Comparison of ENCODE assay signal across 9 cellular contexts in the genomic region with DNA sequence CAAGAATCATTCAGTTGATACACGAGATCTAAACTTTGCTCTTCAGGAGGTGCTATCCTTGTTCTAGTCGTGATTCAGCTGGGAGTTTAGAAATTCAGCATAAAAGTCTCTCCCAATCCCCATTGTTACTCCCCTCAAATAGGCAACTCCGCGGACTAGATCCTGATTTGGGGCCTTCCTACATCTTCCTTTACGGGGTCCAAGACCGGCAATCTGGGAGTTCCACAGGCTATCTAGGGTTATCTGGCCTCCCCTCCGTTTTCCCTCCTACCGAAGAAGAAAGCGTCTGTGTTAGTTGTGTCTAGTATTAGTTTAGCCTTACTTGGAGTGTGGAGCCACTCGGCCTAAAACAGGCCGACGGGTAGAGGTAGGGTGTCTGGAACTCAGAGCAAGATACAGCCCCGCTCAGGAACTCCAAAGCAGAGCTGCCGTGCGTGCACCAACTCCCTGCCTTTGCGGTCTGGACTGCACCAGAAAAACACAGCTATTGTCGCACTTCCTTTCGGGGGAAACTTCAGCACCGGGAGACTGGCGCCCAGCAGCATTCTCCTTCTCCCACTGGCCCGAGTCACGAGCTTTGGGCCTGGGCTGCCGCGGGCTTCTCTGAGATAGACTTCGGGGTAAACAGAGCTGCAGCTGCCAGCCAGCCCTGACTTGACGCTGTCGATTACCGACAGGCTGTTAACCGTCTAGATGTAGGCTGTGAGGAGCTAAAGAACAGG. TPM values are rescaled to one million over a fixed set of nuclear protein-coding genes. Genes with fewer than 3 reads are reported as not detected.
DNase-seq lines count a peak whose midpoint lies in the region; ATAC-seq and TF ChIP-seq lines count a peak whose summit lies in the region.
"Had no signal": no experiment of that assay in that cellular context is flagged by ENCODE, and none has a peak within 500 bp of the region (broad histone marks: within the 10 kb centered on the region; RNA-seq: fewer than 3 reads in every experiment).

No MANE protein-coding gene starts in this region.

- 88% methylated on average over 9 of the region's 29 CpGs for WGBS in mammary epithelial cell (ENCODE audit: low coverage, missing lambda C conversion rate)
- WGBS in stomach, 5 donors: 4 to 15% (median 6%) methylated on average over 24 to 29 of the region's 29 CpGs

- H3K27ac Mint-ChIP-seq in activated naive CD8-positive, alpha-beta T cell treated with anti-CD3 and anti-CD28 coated beads, Interleukin-2, amount 50 U/mL, for 24 hours: no peak overlapping the region

- BruUV-seq in mammary epithelial cell (replicated peaks; lab: Mats Ljungman, UMichigan): no TSS peak

- H3K4me2 ChIP-seq in mammary epithelial cell (ENCODE audit: insufficient read depth, low read depth, low read length): no peak overlapping the region

- no peak for TF ChIP-seq EP300 in stomach (IDR thresholded peaks at IDR 0.05)

- H3K36me3 Mint-ChIP-seq in activated naive CD8-positive, alpha-beta T cell treated with anti-CD3 and anti-CD28 coated beads, Interleukin-2, amount 50 U/mL, for 24 hours (ENCODE audit: low read depth): no peaks in the 10 kb centered on the region

- no peak overlapping the region for H3K9ac ChIP-seq in mammary epithelial cell (ENCODE audit: insufficient read depth, low read length)

- H3K4me1 Mint-ChIP-seq in activated naive CD8-positive, alpha-beta T cell treated with anti-CD3 and anti-CD28 coated beads, Interleukin-2, amount 50 U/mL, for 24 hours: peaks cover 43% of the 10 kb centered on the region

- H3K79me2 ChIP-seq in mammary epithelial cell (ENCODE audit: insufficient read depth, low read length): no peaks in the 10 kb centered on the region

- in situ Hi-C loops in mammary epithelial cell (cut with MboI; ENCODE audit: low sequenced_read_pairs in 2 of 2): loop anchor here (25.0 kb wide), 2 partner anchors 614 to 1114 kb away; no protein-coding TSS in a partner anchor

- H3K27ac ChIP-seq in breast epithelium: no peak overlapping the region
- H3K27ac ChIP-seq in mammary epithelial cell (ENCODE audit: insufficient read depth, low read depth, low read length): no peak overlapping the region
- no peak overlapping the region for H3K27ac ChIP-seq in left lung
- H3K27ac ChIP-seq in stomach: no peak overlapping the region

- CTCF ChIA-PET in mammary epithelial cell (lab: Charles Lee; ENCODE audit: low non-redundant PET): no interaction called here

- H4K20me1 ChIP-seq in mammary epithelial cell (ENCODE audit: insufficient read depth, low read length): no peaks in the 10 kb centered on the region

- peaks cover 76% of the 10 kb centered on the region for H3K27me3 Mint-ChIP-seq in activated naive CD8-positive, alpha-beta T cell treated with anti-CD3 and anti-CD28 coated beads, Interleukin-2, amount 50 U/mL, for 24 hours

- H3K36me3 ChIP-seq in breast epithelium (no peaks in the 10 kb centered on the region), mammary epithelial cell (ENCODE audit: insufficient read depth, low read length) (no peaks in the 10 kb centered on the region), left lung (no peaks in the 10 kb centered on the region), stomach (no peaks in the 10 kb centered on the region)

- no peaks in the 10 kb centered on the region for H3K9me3 Mint-ChIP-seq in activated naive CD8-positive, alpha-beta T cell treated with anti-CD3 and anti-CD28 coated beads, Interleukin-2, amount 50 U/mL, for 24 hours

- H3K4me1 ChIP-seq in breast epithelium: peaks cover 8 to 11% of the 10 kb centered on the region in 2 donors
- peaks cover 8% of the 10 kb centered on the region for H3K4me1 ChIP-seq in mammary epithelial cell (ENCODE audit: insufficient read depth, low read length)
- H3K4me1 ChIP-seq in left lung: peaks cover 11 to 24% of the 10 kb centered on the region in 2 donors
- peaks cover 21 to 62% (median 54%) of the 10 kb centered on the region in 4 donors for H3K4me1 ChIP-seq in stomach

- H2AFZ ChIP-seq in mammary epithelial cell (ENCODE audit: low read depth, low read length): no peak overlapping the region

- TF ChIP-seq POLR2A in breast epithelium (IDR thresholded peaks at IDR 0.05): no peak
- TF ChIP-seq POLR2A in stomach (IDR thresholded peaks at IDR 0.05): no peak

- H3K9me3 ChIP-seq in breast epithelium (no peaks in the 10 kb centered on the region), mammary epithelial cell (replicated peaks; ENCODE audit: insufficient read depth, low read length) (peaks cover 3% of the 10 kb centered on the region), left lung (no peaks in the 10 kb centered on the region), stomach (peaks cover 0 to 3% (median 0%) of the 10 kb centered on the region in 4 donors)

- peak; percentile 25 for ATAC-seq in activated naive CD8-positive, alpha-beta T cell treated with anti-CD3 and anti-CD28 coated beads, Interleukin-2, amount 50 U/mL, for 24 hours
- peak; percentile 5 for ATAC-seq in left lung
- no peak for ATAC-seq in GM18498 (IDR thresholded peaks at IDR 0.05; ENCODE audit: unreplicated experiment)
- no peak for ATAC-seq in GM18861 (IDR thresholded peaks at IDR 0.05; ENCODE audit: unreplicated experiment)

- H3K27me3 ChIP-seq in breast epithelium: peaks cover 0 to 71% of the 10 kb centered on the region in 2 donors
- peaks cover 39% of the 10 kb centered on the region for H3K27me3 ChIP-seq in mammary epithelial cell (ENCODE audit: insufficient read depth, low read length)
- peaks cover 62 to 92% of the 10 kb centered on the region in 2 donors for H3K27me3 ChIP-seq in left lung
- peaks cover 30 to 99% (median 63%) of the 10 kb centered on the region in 3 donors for H3K27me3 ChIP-seq in stomach

- TF ChIP-seq CTCF in breast epithelium (IDR thresholded peaks at IDR 0.05): no peak
- no peak for TF ChIP-seq CTCF in mammary epithelial cell (conservative IDR thresholded peaks at IDR 0.05 in 1 of 2, IDR thresholded peaks at IDR 0.05 in 1 of 2; ENCODE audit: extremely low read depth in 1 of 2, insufficient read depth in 1 of 2, low read depth in 1 of 2, low read length in 2 of 2)
- TF ChIP-seq CTCF in left lung (IDR thresholded peaks at IDR 0.05): no peak
- TF ChIP-seq CTCF in stomach (IDR thresholded peaks at IDR 0.05): no peak

- no peak for DNase-seq in breast epithelium (ENCODE audit: low spot score in 2 of 2)
- no peak for DNase-seq in mammary epithelial cell
- DNase-seq in activated naive CD8-positive, alpha-beta T cell treated with anti-CD3 and anti-CD28 coated beads, Interleukin-2, amount 50 U/mL, for 24 hours: no peak
- DNase-seq in left lung: peak in 1 of 2 donors; percentile 49
- DNase-seq in stomach: peak; percentile 48
- DNase-seq in stimulated activated naive CD4-positive, alpha-beta T cell treated with Interleukin-2 at 50 U/mL for 16 hours (lab: John Stamatoyannopoulos, UW): no peak
- DNase-seq: NCI-H2081 treated with DMSO at 0.1 percent for 48 hours had no signal

- dilution Hi-C loops in mammary epithelial cell (cut with HindIII; ENCODE audit: low sequenced_read_pairs): no loop called here

- peak overlapping the region; percentile 32 to 64 (median 39) for H3K4me3 ChIP-seq in breast epithelium
- H3K4me3 ChIP-seq in mammary epithelial cell (replicated peaks in 1 of 3; ENCODE audit: insufficient read depth in 1 of 3, low read depth in 2 of 3, low read length in 3 of 3): no peak overlapping the region
- no peak overlapping the region for H3K4me3 ChIP-seq in left lung
- peak overlapping the region in 3 of 4 donors; percentile 24 to 55 (median 43) for H3K4me3 ChIP-seq in stomach

- intact Hi-C loops in breast epithelium (cut with DNase I; ENCODE audit: low total_unique reads) (no loop called here), mammary epithelial cell (cut with micrococcal nuclease) (loop anchor here (5.0 to 10.0 kb wide), 3 partner anchors 111 to 849 kb away; a partner anchor contains a TSS), left lung (cut with DNase I) (loop anchor here in 1 of 2 donors (5.0 to 10.0 kb wide), 2 partner anchors 949 to 1111 kb away; no protein-coding TSS in a partner anchor), stomach (cut with DNase I; ENCODE audit: low total_unique reads) (loop anchor here (5.0 to 10.0 kb wide), 2 partner anchors 949 to 1111 kb away; no protein-coding TSS in a partner anchor)

- H3K4me3 Mint-ChIP-seq in activated naive CD8-positive, alpha-beta T cell treated with anti-CD3 and anti-CD28 coated beads, Interleukin-2, amount 50 U/mL, for 24 hours: peak overlapping the region; percentile 34

RNA-seq across cellular contexts. Expression of a gene that starts 1.5 kb away (rescaled TPM):
- not detected for total RNA-seq in breast epithelium
- total RNA-seq in mammary epithelial cell: under 1 TPM; 0.21 to 0.33 TPM
- 0.07 TPM for polyA plus RNA-seq in mammary epithelial cell
- polyA minus RNA-seq in mammary epithelial cell: not detected
- 1 to 10 TPM in 1 of 2 donors, not detected in 1; 1.8 TPM for total RNA-seq in left lung
- total RNA-seq in stomach: 10 to 100 TPM in 1 of 5 donors, not detected in 4; 11.7 TPM
- under 1 TPM in 1 of 3 donors, not detected in 2; 0.23 TPM for polyA plus RNA-seq in stomach

RNA-seq across cellular contexts. Expression of a gene that starts 20.8 kb away (rescaled TPM):
- total RNA-seq in breast epithelium (under 1 TPM in 1 of 3 donors, not detected in 2; under 0.01 TPM), mammary epithelial cell (not detected), left lung (not detected), stomach (not detected)
- polyA plus RNA-seq in mammary epithelial cell (not detected), stomach (under 1 TPM in 1 of 3 donors, not detected in 2; 0.08 TPM)
- polyA minus RNA-seq in mammary epithelial cell: not detected

Comparison
In these comparisons a context has a peak if more than half of its experiments do, and no peak if none do; other contexts are left out.
1. H3K4me3 ChIP-seq: peak in breast epithelium (3 of 3) and stomach (3 of 4); none in mammary epithelial cell (0 of 3) and left lung (0 of 2).
2. ATAC-seq: peak in activated naive CD8-positive, alpha-beta T cell treated with anti-CD3 and anti-CD28 coated beads, Interleukin-2, amount 50 U/mL, for 24 hours (single experiment) and left lung (single experiment); none in GM18498 (single experiment) and GM18861 (single experiment).